ENCODE assay signal across 8 cellular contexts in genomic region chr22:23751441-23751996, GRCh38. TPM values are rescaled to one million over a fixed set of nuclear protein-coding genes. Genes with fewer than 3 reads are reported as not detected.
A peak's percentile ranks its signal among the peaks of the same experiment; 100 is the strongest.
DNase-seq lines count a peak whose midpoint lies in the region; ATAC-seq and TF ChIP-seq lines count a peak whose summit lies in the region.

No MANE protein-coding gene starts in this region.

- H3K27ac ChIP-seq in VCaP: peak overlapping the region; percentile 90
- peak overlapping the region; percentile 65 for H3K27ac ChIP-seq in foreskin keratinocyte
- peak overlapping the region; percentile 14 to 58 for H3K27ac ChIP-seq in ovary

- peak overlapping the region; percentile 78 for H3K27ac Mint-ChIP-seq in Calu3 (ENCODE audit: unreplicated experiment)

- H3K27me3 ChIP-seq in foreskin keratinocyte: no peaks in the 10 kb centered on the region
- no peaks in the 10 kb centered on the region for H3K27me3 ChIP-seq in ovary

- TF ChIP-seq POLR2A in ovary (IDR thresholded peaks at IDR 0.05): no peak

- CTCF ChIA-PET in Calu3 (lab: Charles Lee): interaction anchor here (1.0 kb wide), 1 partner anchor 10 kb away, joined by 8 read pairs; no protein-coding TSS in a partner anchor

- intact Hi-C loops in Calu3 (cut with micrococcal nuclease; ENCODE audit: unreplicated experiment) (no loop called here), ovary (cut with DNase I) (no loop called here)

- H3K9me3 Mint-ChIP-seq in Calu3 (ENCODE audit: low read depth, unreplicated experiment): no peaks in the 10 kb centered on the region

- peaks cover 26% of the 10 kb centered on the region for H3K36me3 Mint-ChIP-seq in Calu3 (ENCODE audit: insufficient read depth, unreplicated experiment)

- H3K4me1 ChIP-seq in foreskin keratinocyte: no peaks in the 10 kb centered on the region
- peaks cover 4% of the 10 kb centered on the region for H3K4me1 ChIP-seq in ovary (ENCODE audit: insufficient read depth)

- no TSS peak for BruUV-seq in Calu3 (replicated peaks; lab: Mats Ljungman, UMichigan)

- 17 to 23% (median 17%) methylated on average over 21 to 22 of the region's 22 CpGs for WGBS in ovary, 3 donors

- no peaks in the 10 kb centered on the region for H3K36me3 ChIP-seq in ovary

- H3K9me3 ChIP-seq in ovary: no peaks in the 10 kb centered on the region

- H3K4me3 Mint-ChIP-seq in Calu3 (ENCODE audit: low read depth, unreplicated experiment): peak overlapping the region; percentile 90

- TF ChIP-seq CTCF in Calu3 (IDR thresholded peaks at IDR 0.05; ENCODE audit: unreplicated experiment): no peak
- no peak for TF ChIP-seq CTCF in HFF-Myc (IDR thresholded peaks at IDR 0.05; ENCODE audit: low read depth, low read length, missing control alignments)
- TF ChIP-seq CTCF in VCaP (conservative IDR thresholded peaks at IDR 0.05): no peak
- TF ChIP-seq CTCF in foreskin keratinocyte (conservative IDR thresholded peaks at IDR 0.05): no peak
- TF ChIP-seq CTCF in ovary (IDR thresholded peaks at IDR 0.05): no peak

- peak overlapping the region; percentile 90 for H3K4me3 ChIP-seq in HFF-Myc (replicated peaks; ENCODE audit: low read depth, low read length)
- H3K4me3 ChIP-seq in ovary: peak overlapping the region; percentile 53

- peak; percentile 60 for DNase-seq in Calu3
- DNase-seq in HFF-Myc (ENCODE audit: extremely low read depth, low read depth): no peak
- DNase-seq in foreskin keratinocyte: peak in 1 of 2 donors; percentile 22
- peak in 2 of 5 donors; percentile 58 to 61 for DNase-seq in ovary
- DNase-seq in mucosa of gallbladder (ENCODE audit: low spot score): no peak
- no peak for DNase-seq in T1000 (lab: John Stamatoyannopoulos, UW)
- DNase-seq in NCI-H2029 (lab: John Stamatoyannopoulos, UW): no peak

- H3K4me1 Mint-ChIP-seq in Calu3 (ENCODE audit: low read depth, unreplicated experiment): peaks cover 20% of the 10 kb centered on the region

- no peak for ATAC-seq in foreskin keratinocyte

- TF ChIP-seq EP300 in ovary (IDR thresholded peaks at IDR 0.05): no peak

- no peaks in the 10 kb centered on the region for H3K27me3 Mint-ChIP-seq in Calu3 (ENCODE audit: unreplicated experiment)

RNA-seq across cellular contexts. Expression of gene ZNF70, which starts 0.6 kb away (rescaled TPM):
- total RNA-seq in Calu3 (2022) (6.5 and 6.6 TPM in 2 replicates), foreskin keratinocyte (3.0 and 3.3 TPM in 2 replicates), ovary (10 to 100 TPM in 5 of 7 donors, 1 to 10 TPM in 2; 4.8 to 21.6 (median 17.8) TPM), mucosa of gallbladder (6.8 TPM)
- polyA plus RNA-seq in foreskin keratinocyte (0.52 and 0.53 TPM in 2 replicates), ovary (1 to 10 TPM; 3.8 to 6.4 TPM)

RNA-seq across cellular contexts. Expression of gene VPREB3, which starts 2.7 kb away (rescaled TPM):
- 0.86 TPM in 1 of 2 replicates, not detected in the other for total RNA-seq in Calu3 (2022)
- total RNA-seq in foreskin keratinocyte: not detected in 2 replicates
- polyA plus RNA-seq in foreskin keratinocyte: not detected in 2 replicates
- 1 to 10 TPM in 1 of 7 donors, not detected in 6; 2.8 TPM for total RNA-seq in ovary
- polyA plus RNA-seq in ovary: not detected
- total RNA-seq in mucosa of gallbladder: not detected

RNA-seq across cellular contexts. Expression of gene C22orf15, which starts 11.3 kb away (rescaled TPM):
- not detected in 2 replicates for total RNA-seq in Calu3 (2022)
- total RNA-seq in foreskin keratinocyte: 0.35 and 0.92 TPM in 2 replicates
- 0.51 and 0.92 TPM in 2 replicates for polyA plus RNA-seq in foreskin keratinocyte
- 1 to 10 TPM in 4 of 7 donors, under 1 TPM in 3; 0.48 to 6.5 (median 1.1) TPM for total RNA-seq in ovary
- polyA plus RNA-seq in ovary: under 1 TPM; 0.28 to 0.77 TPM
- 1.8 TPM for total RNA-seq in mucosa of gallbladder

RNA-seq across cellular contexts. Expression of gene CHCHD10, which starts 16.3 kb away (rescaled TPM):
- total RNA-seq in Calu3 (2022): 155 and 181 TPM in 2 replicates
- 29.9 and 71.2 TPM in 2 replicates for total RNA-seq in foreskin keratinocyte
- 75.0 and 101 TPM in 2 replicates for polyA plus RNA-seq in foreskin keratinocyte
- 10 to 100 TPM in 6 of 7 donors, 1 to 10 TPM in 1; 2.7 to 40.5 (median 22.9) TPM for total RNA-seq in ovary
- polyA plus RNA-seq in ovary: 10 to 100 TPM; 17.6 to 20.1 TPM
- total RNA-seq in mucosa of gallbladder: 148 TPM

RNA-seq across cellular contexts. Expression of gene MMP11, which starts 21.1 kb away (rescaled TPM):
- total RNA-seq in Calu3 (2022) (2.0 and 3.4 TPM in 2 replicates), foreskin keratinocyte (0.25 and 0.58 TPM in 2 replicates), ovary (10 to 100 TPM in 4 of 7 donors, 1 to 10 TPM in 3; 1.4 to 59.7 (median 12.1) TPM), mucosa of gallbladder (4.4 TPM)
- polyA plus RNA-seq in foreskin keratinocyte (0.21 and 0.31 TPM in 2 replicates), ovary (10 to 100 TPM in 1 of 2 donors, 1 to 10 TPM in 1; 1.4 to 11.4 TPM)

Comparison
In these comparisons a context has a peak if more than half of its experiments do, and no peak if none do; other contexts are left out.
1. H3K27ac ChIP-seq: peak in every context shown above with its lines; median percentile 90 in VCaP; 65 in foreskin keratinocyte; 36 in ovary.